ENCODE assay signal across 24 cellular contexts in the genomic region with DNA sequence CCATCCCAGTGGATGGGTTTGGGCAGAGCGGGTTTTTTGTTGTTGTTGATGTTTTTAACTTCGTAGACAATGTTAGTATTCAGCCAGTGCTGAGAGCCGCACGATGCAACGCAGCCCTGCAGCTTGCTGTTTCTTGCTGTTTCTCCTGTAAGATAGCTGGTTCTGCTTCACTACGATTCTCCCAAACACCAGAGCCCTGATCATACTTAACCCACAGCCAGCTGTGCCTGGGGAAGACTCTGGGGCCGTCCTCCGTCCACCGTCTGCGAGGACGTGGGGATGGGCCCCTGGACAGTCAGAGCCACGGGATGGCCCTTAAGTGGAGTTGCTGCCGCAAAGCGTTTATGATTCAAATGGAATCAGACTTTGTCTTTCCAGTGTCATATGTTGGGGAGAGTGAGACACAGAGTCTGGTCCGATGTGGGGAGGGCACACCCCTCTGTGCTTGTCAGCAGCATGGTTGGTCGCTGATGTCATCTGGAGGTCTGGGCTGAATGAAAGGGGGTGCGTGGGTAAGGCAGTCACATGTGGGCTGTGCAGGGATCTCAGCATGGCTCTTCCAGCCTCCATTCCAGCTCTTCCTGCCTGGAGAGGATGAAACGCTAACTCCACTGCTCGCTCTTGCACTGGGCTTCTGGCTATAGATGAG. TPM values are rescaled to one million over a fixed set of nuclear protein-coding genes. Genes with fewer than 3 reads are reported as not detected.
DNase-seq lines count a peak whose midpoint lies in the region; ATAC-seq, FAIRE-seq and TF ChIP-seq lines count a peak whose summit lies in the region.
"Had no signal": no experiment of that assay in that cellular context is flagged by ENCODE, and none has a peak within 500 bp of the region (broad histone marks: within the 10 kb centered on the region; RNA-seq: fewer than 3 reads in every experiment).

No MANE protein-coding gene starts in this region.

- peaks cover 20 to 75% of the 10 kb centered on the region in 2 experiments; a peak in 4 of 5 replicates for H3K27me3 ChIP-seq in HepG2 (ENCODE audit: control insufficient read depth in 1 of 2, insufficient read depth in 2 of 2, low read length in 2 of 2)

- H3K79me2 ChIP-seq in HepG2 (ENCODE audit: insufficient read depth, low read length), result no peaks in the 10 kb centered on the region

- no peak overlapping the region for H2AFZ ChIP-seq in HepG2 (ENCODE audit: low read length)

- no peaks in the 10 kb centered on the region for H3K36me3 ChIP-seq in SK-N-MC (ENCODE audit: insufficient read depth, low read length)
- H3K36me3 ChIP-seq in HepG2 (replicated peaks in 1 of 2; ENCODE audit: control insufficient read depth in 1 of 2, insufficient read depth in 2 of 2, low read length in 2 of 2), result no peaks in the 10 kb centered on the region
- H3K36me3 ChIP-seq: neutrophil, spleen, tibial nerve had no signal

- H3K9me3 ChIP-seq in A549, result peaks cover 4% of the 10 kb centered on the region; the same call in 1 of the 3 replicates
- no peaks in the 10 kb centered on the region for H3K9me3 ChIP-seq in SK-N-MC (ENCODE audit: low read depth, low read length)
- H3K9me3 ChIP-seq in HepG2 (ENCODE audit: low read length), result no peaks in the 10 kb centered on the region
- H3K9me3 ChIP-seq: neutrophil, spleen had no signal

- H3K4me2 ChIP-seq in A549, result no peak overlapping the region
- H3K4me2 ChIP-seq in HepG2 (ENCODE audit: low read depth, low read length), result peak overlapping the region; percentile 10; the same call in 1 of the 2 replicates

- in situ Hi-C loops in HepG2 (cut with HindIII; ENCODE audit: extremely low pct_ligation_motif_present, low pct_unique_long_range_greater_than_20kb), result no loop called here

- WGBS in A549 (ENCODE audit: missing lambda C conversion rate), result 45% methylated on average over 19 of the region's 19 CpGs
- 27% methylated on average over 19 of the region's 19 CpGs for WGBS in HepG2 (ENCODE audit: low lambda C conversion rate)

- FAIRE-seq in A549 (lab: Jason Lieb, UNC) (no peak), HepG2 (lab: Jason Lieb, UNC) (no peak)

- TF ChIP-seq RAD21 in A549 (conservative IDR thresholded peaks at IDR 0.05 in 1 of 2, IDR thresholded peaks at IDR 0.05 in 1 of 2) (no peak), HepG2 (CRISPR knock-in tag; IDR thresholded peaks at IDR 0.05) (no peak)

- H3K9ac ChIP-seq in SK-N-MC (ENCODE audit: insufficient read length) (no peak overlapping the region), HepG2 (ENCODE audit: insufficient read depth, low read depth, low read length) (no peak overlapping the region)

- H3K4me1 ChIP-seq in A549, result 0 out of 3 replicates have a peak, but pooled peaks cover 5% of the 10 kb centered on the region
- no peaks in the 10 kb centered on the region for H3K4me1 ChIP-seq in HepG2 (ENCODE audit: insufficient read depth, low read length)
- H3K4me1 ChIP-seq: spleen, tibial nerve had no signal

- TF ChIP-seq POLR2A in A549 (IDR thresholded peaks at IDR 0.05; ENCODE audit: low read length), result no peak
- TF ChIP-seq POLR2A in HepG2 (IDR thresholded peaks at IDR 0.05; ENCODE audit: insufficient read depth in 1 of 2, low read depth in 2 of 2, low read length in 2 of 2), result no peak

- BruUV-seq in HepG2 (replicated peaks; lab: Mats Ljungman, UMichigan), result no TSS peak

- intact Hi-C loops in HepG2 (cut with micrococcal nuclease; ENCODE audit: unreplicated experiment), result no loop called here

- CTCF ChIA-PET in A549 (lab: Yijun Ruan, JAX), result interaction anchor here (0.7 to 1.1 kb wide), 2 partner anchors 25 to 76 kb away, joined by 3 read pairs; a partner anchor contains a TSS
- CTCF ChIA-PET in HepG2 (lab: Yijun Ruan, JAX; ENCODE audit: low intra/inter-chr PET ratio, low total read pairs), result no interaction called here

- no peaks in the 10 kb centered on the region; the same call in 1 of the 2 replicates for H4K20me1 ChIP-seq in HepG2 (ENCODE audit: insufficient read depth, low read length)

- no peak for TF ChIP-seq EP300 in A549 (IDR thresholded peaks at IDR 0.05)
- no peak for TF ChIP-seq EP300 in HepG2 (IDR thresholded peaks at IDR 0.05; ENCODE audit: low read depth in 2 of 2, low read length in 2 of 2)
- TF ChIP-seq EP300 in HepG2 (CRISPR knock-in tag; IDR thresholded peaks at IDR 0.05; ENCODE audit: borderline replicate concordance), result no peak

- no peak overlapping the region for H3K4me3 ChIP-seq in A549
- 0 out of 2 replicates have a peak overlapping the region, but pooled peaks have one; percentile 28 for H3K4me3 ChIP-seq in SK-N-MC
- H3K4me3 ChIP-seq in HepG2 (replicated peaks in 1 of 3; ENCODE audit: insufficient read depth in 1 of 3, low read depth in 2 of 3, low read length in 3 of 3), result no peak overlapping the region
- H3K4me3 ChIP-seq: spleen, tibial nerve had no signal

- POLR2A ChIA-PET in A549 (lab: Yijun Ruan, JAX) (no interaction called here), HepG2 (lab: Yijun Ruan, JAX) (no interaction called here)

- H3K27ac ChIP-seq in A549 (no peak overlapping the region), SK-N-MC (no peak overlapping the region), HepG2 (ENCODE audit: extremely low read length, insufficient read depth, low read length) (no peak overlapping the region)
- H3K27ac ChIP-seq: neutrophil, spleen, tibial nerve had no signal

- DNase-seq in A549 (ENCODE audit: low read depth in 1 of 2, low spot score in 1 of 2) (no peak), GM03348 (ENCODE audit: low spot score) (peak; percentile 62), SK-N-MC (ENCODE audit: low read depth, low spot score) (no peak), HepG2 (ENCODE audit: low spot score) (no peak), SKM-1 (lab: John Stamatoyannopoulos, UW; ENCODE audit: unreplicated experiment) (no peak), NCI-H1694 treated with DMSO at 0.1 percent for 48 hours (lab: John Stamatoyannopoulos, UW) (no peak), NCI-H69 (lab: John Stamatoyannopoulos, UW) (no peak), T-helper 2 cell (no peak)
- DNase-seq: activated CD4-positive, alpha-beta memory T cell treated with anti-CD3 and anti-CD28 coated beads, Interleukin-2, amount 10 ng/mL, durations not matched to agents 7 days and 5 days; activated naive CD4-positive, alpha-beta T cell; activated T-cell treated with anti-CD3 and anti-CD28 coated beads for 4 hours; DND-41; effector memory CD8-positive, alpha-beta T cell; MM.1S; NCI-H1694; NCI-H345; PC-3; stimulated activated CD4-positive, alpha-beta T cell treated with anti-CD3 and anti-CD28 coated beads, Interleukin-4, amount 100 ng/mL, for 24 hours; stimulated activated naive CD8-positive, alpha-beta T cell treated with anti-CD3 and anti-CD28 coated beads, Interleukin-15, amount 100 ng/mL, for 72 hours; T-helper 9 cell had no signal

- TF ChIP-seq CTCF in A549 (IDR thresholded peaks at IDR 0.05) (no peak), HepG2 (CRISPR knock-in tag; IDR thresholded peaks at IDR 0.05) (no peak)

- ATAC-seq in A549 (peak; percentile 3 to 31; a peak in 3 of 6 replicates), HepG2 (no peak; the same call in 2 of the 3 replicates)
- ATAC-seq: effector memory CD8-positive, alpha-beta T cell; left lobe of liver; PC-3; stimulated activated naive CD8-positive, alpha-beta T cell treated with anti-CD3 and anti-CD28 coated beads, Interleukin-15, amount 100 ng/mL, for 72 hours had no signal

TF ChIP-seq in A549, 52 proteins besides CTCF, POLR2A, EP300 and RAD21 (continues in another document):
- TF ChIP-seq PHF8 (IDR thresholded peaks at IDR 0.05; ENCODE audit: borderline replicate concordance, low read depth) (no peak), HOXA7 (CRISPR knock-in tag; IDR thresholded peaks at IDR 0.05) (no peak), KDM1A (IDR thresholded peaks at IDR 0.05; ENCODE audit: low read depth) (no peak), SREBF2 (IDR thresholded peaks at IDR 0.05) (no peak)

TF ChIP-seq in HepG2, 621 proteins besides CTCF, POLR2A, EP300 and RAD21:
- TF ChIP-seq ZNF773 (CRISPR knock-in tag; IDR thresholded peaks at IDR 0.05; ENCODE audit: borderline replicate concordance), result no peak
- TF ChIP-seq ZNF431 (CRISPR knock-in tag; IDR thresholded peaks at IDR 0.05; ENCODE audit: borderline replicate concordance, low read depth), result 0 out of 2 replicates have a peak, but pooled peaks have one; percentile 8
TF ChIP-seq in HepG2: peak in this region for 1.

RNA-seq across cellular contexts. Expression of a gene that starts 41.1 kb away (rescaled TPM):
- polyA plus RNA-seq in A549 (2011; rRNA removed) (not detected in 2 replicates), A549 (2017; fragmentation: RNase III; extraction: RNeasy Plus Mini Kit Qiagen cat#74134 plus additional on column Dnase treatment) (0.05 to 0.34 TPM (median 0.08 TPM) in 3 replicates), HepG2 (2011; rRNA removed) (0.05 and 0.09 TPM in 2 replicates)
- 0.03 TPM in 2 replicates for polyA plus RNA-seq in A549 (2012; cell fraction: cytosol; rRNA removed)
- 0.12 and 0.22 TPM in 2 replicates for polyA plus RNA-seq in A549 (2012; cell fraction: nucleus; rRNA removed)
- polyA minus RNA-seq in A549 (2011; rRNA and poly(A)+ RNA removed), result not detected in 2 replicates
- not detected in 2 replicates for total RNA-seq in HepG2 (2016; rRNA removed; fragmentation: Illumina TruSeq; extraction: Trizol)
- total RNA-seq in HepG2 (2016; cell fraction: cytosol; rRNA removed; fragmentation: Illumina TruSeq; extraction: Trizol; ENCODE audit: low read depth), result not detected in 2 replicates
- total RNA-seq in HepG2 (2016; cell fraction: insoluble cytoplasmic fraction; rRNA removed; fragmentation: Illumina TruSeq; extraction: Trizol), result not detected in 2 replicates
- not detected in 2 replicates for total RNA-seq in HepG2 (2016; cell fraction: membrane; rRNA removed; fragmentation: Illumina TruSeq; extraction: Trizol)
- not detected in 2 replicates for total RNA-seq in HepG2 (2016; cell fraction: nucleus; rRNA removed; fragmentation: Illumina TruSeq; extraction: Trizol)
- polyA plus RNA-seq in HepG2 (2011; cell fraction: cytosol; rRNA removed), result 0.04 TPM in 1 of 2 replicates, not detected in the other
- not detected in 2 replicates for polyA plus RNA-seq in HepG2 (2011; cell fraction: nucleus; rRNA removed)
- 0.07 TPM in 1 of 2 replicates, not detected in the other for polyA plus RNA-seq in HepG2 (2012)
- polyA plus RNA-seq in HepG2 (2016; cell fraction: cytosol; fragmentation: Illumina TruSeq; extraction: Trizol; ENCODE audit: low read depth), result not detected in 2 replicates
- polyA plus RNA-seq in HepG2 (2016; cell fraction: insoluble cytoplasmic fraction; fragmentation: Illumina TruSeq; extraction: Trizol; ENCODE audit: low read depth), result not detected in 2 replicates
- polyA plus RNA-seq in HepG2 (2016; cell fraction: membrane; fragmentation: Illumina TruSeq; extraction: Trizol; ENCODE audit: low read depth), result not detected in 2 replicates
- 0.11 TPM in 1 of 2 replicates, not detected in the other for polyA plus RNA-seq in HepG2 (2016; cell fraction: nucleus; fragmentation: Illumina TruSeq; extraction: Trizol; ENCODE audit: insufficient read depth, low read depth)
- polyA minus RNA-seq in HepG2 (2011; rRNA and poly(A)+ RNA removed; ENCODE audit: low replicate concordance), result 0.19 and 0.60 TPM in 2 replicates
- polyA minus RNA-seq in HepG2 (2011; cell fraction: cytosol; rRNA and poly(A)+ RNA removed), result not detected in 2 replicates
- not detected in 2 replicates for polyA minus RNA-seq in HepG2 (2011; cell fraction: nucleus; rRNA and poly(A)+ RNA removed)
- total RNA-seq: activated CD4-positive, alpha-beta memory T cell treated with anti-CD3 and anti-CD28 coated beads, Interleukin-2, amount 10 ng/mL, durations not matched to agents 7 days and 5 days; PC-3 had no signal
